9 cellular contexts compared by ENCODE assay signal in the genomic region with DNA sequence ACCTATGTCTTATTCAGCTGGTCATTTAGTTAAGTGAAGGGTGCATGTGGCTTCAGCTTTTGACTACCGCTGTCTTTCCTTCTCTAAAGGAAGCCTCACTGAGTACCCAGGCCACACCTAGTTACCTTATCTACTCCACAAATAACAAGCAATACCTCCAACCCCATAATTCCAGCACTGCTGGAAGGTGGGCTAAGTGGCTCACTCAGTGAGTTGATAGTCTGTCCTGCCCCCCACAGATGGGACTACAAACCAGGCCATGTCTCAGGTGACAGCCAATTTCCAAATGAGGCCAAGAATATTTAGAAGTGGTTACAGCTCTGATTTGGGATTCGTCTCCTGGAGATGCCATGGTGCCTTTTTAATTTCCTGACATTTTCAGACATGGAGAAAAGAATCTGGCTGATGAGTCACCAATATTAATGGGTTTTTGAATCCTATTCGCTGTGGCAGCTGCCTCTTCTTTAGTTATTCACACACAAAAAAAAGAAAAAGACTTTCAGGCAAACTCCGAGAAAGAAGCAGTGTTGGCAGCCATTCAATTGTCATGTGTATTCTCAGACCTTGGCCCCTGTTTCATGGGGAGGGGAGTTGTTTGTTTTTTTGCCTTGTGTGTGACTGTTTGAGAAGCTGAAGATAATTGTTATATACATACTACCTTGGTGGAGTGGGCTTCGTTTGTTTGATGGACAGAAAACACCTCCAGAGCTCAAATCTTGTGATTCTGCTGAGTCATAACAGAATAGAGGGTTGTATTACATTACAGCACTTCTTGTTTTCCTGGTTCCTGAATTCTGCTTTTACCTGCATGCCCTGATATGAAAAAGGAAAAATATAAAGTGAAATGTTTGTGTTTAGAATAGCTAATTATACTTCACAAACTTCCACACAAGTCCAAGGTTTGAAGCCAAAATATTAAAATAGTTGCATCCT.
DNase-seq lines count a peak whose midpoint lies in the region; ATAC-seq and TF ChIP-seq lines count a peak whose summit lies in the region.
"Had no signal": no experiment of that assay in that cellular context is flagged by ENCODE, and none has a peak within 500 bp of the region (broad histone marks: within the 10 kb centered on the region; RNA-seq: fewer than 3 reads in every experiment).

No MANE protein-coding gene starts in this region.

- H3K36me3 Mint-ChIP-seq in HFFc6 (ENCODE audit: low read depth) (no peaks in the 10 kb centered on the region), chondrocyte (ENCODE audit: low read depth) (no peaks in the 10 kb centered on the region)

- no peak overlapping the region for H3K27ac ChIP-seq in stomach

- DNase-seq in HFFc6: no peak
- peak; percentile 49 for DNase-seq in NCI-H2227 (lab: John Stamatoyannopoulos, UW; ENCODE audit: unreplicated experiment)
- DNase-seq in chondrocyte (ENCODE audit: low spot score): no peak
- no peak for DNase-seq in A172 (ENCODE audit: low spot score)
- no peak for DNase-seq in stomach

- H3K9me3 ChIP-seq in neuron (ENCODE audit: low read length) (no peaks in the 10 kb centered on the region), stomach (no peaks in the 10 kb centered on the region)

- H3K4me1 ChIP-seq in neuron (ENCODE audit: insufficient read depth, low read length) (peaks cover 18% of the 10 kb centered on the region), stomach (peaks cover 0 to 27% (median 13%) of the 10 kb centered on the region in 4 donors)

- TF ChIP-seq CTCF in HFFc6 (IDR thresholded peaks at IDR 0.05) (no peak), chondrocyte (IDR thresholded peaks at IDR 0.05) (no peak), stomach (IDR thresholded peaks at IDR 0.05) (no peak)

- H3K27ac Mint-ChIP-seq in HFFc6 (peak overlapping the region; percentile 42; the same call in 1 of the 2 replicates), chondrocyte (ENCODE audit: unreplicated experiment) (peak overlapping the region; percentile 92)

- peak overlapping the region; percentile 4 for H2AFZ ChIP-seq in neuron (ENCODE audit: low read depth, low read length)

- H3K36me3 ChIP-seq in neuron (ENCODE audit: insufficient read depth, low read length) (no peaks in the 10 kb centered on the region), stomach (no peaks in the 10 kb centered on the region)

- H3K4me3 ChIP-seq in neuron (ENCODE audit: low read length) (no peak overlapping the region), stomach (no peak overlapping the region)
- H3K4me3 ChIP-seq: lung had no signal

- H3K27me3 Mint-ChIP-seq in HFFc6 (ENCODE audit: insufficient read depth): no peaks in the 10 kb centered on the region; the same call in 1 of the 2 replicates
- no peaks in the 10 kb centered on the region for H3K27me3 Mint-ChIP-seq in chondrocyte (ENCODE audit: low read depth)

- no peaks in the 10 kb centered on the region for H3K9me3 Mint-ChIP-seq in HFFc6
- no peaks in the 10 kb centered on the region for H3K9me3 Mint-ChIP-seq in chondrocyte (ENCODE audit: low read depth)

- ATAC-seq in HG03457 (IDR thresholded peaks at IDR 0.05; ENCODE audit: unreplicated experiment) (no peak), HG03175 (IDR thresholded peaks at IDR 0.05; ENCODE audit: unreplicated experiment) (no peak)

- TF ChIP-seq POLR2A in stomach (IDR thresholded peaks at IDR 0.05): no peak

- intact Hi-C loops in stomach (cut with DNase I; ENCODE audit: low total_unique reads): no loop called here

- H3K4me3 Mint-ChIP-seq in HFFc6 (no peak overlapping the region), chondrocyte (ENCODE audit: unreplicated experiment) (peak overlapping the region; percentile 32)

- H3K27me3 ChIP-seq in neuron (ENCODE audit: insufficient read depth, low read length) (no peaks in the 10 kb centered on the region), stomach (no peaks in the 10 kb centered on the region)

- H3K4me1 Mint-ChIP-seq in HFFc6 (ENCODE audit: low read depth) (peaks cover 47% of the 10 kb centered on the region), chondrocyte (ENCODE audit: low read depth) (peaks cover 43% of the 10 kb centered on the region)

- no peak for TF ChIP-seq EP300 in stomach (IDR thresholded peaks at IDR 0.05)

- 29 to 40% (median 38%) methylated on average over 5 of the region's 5 CpGs for WGBS in stomach, 5 donors
